Comparison of ENCODE assay signal across 1 cellular context in the genomic region with DNA sequence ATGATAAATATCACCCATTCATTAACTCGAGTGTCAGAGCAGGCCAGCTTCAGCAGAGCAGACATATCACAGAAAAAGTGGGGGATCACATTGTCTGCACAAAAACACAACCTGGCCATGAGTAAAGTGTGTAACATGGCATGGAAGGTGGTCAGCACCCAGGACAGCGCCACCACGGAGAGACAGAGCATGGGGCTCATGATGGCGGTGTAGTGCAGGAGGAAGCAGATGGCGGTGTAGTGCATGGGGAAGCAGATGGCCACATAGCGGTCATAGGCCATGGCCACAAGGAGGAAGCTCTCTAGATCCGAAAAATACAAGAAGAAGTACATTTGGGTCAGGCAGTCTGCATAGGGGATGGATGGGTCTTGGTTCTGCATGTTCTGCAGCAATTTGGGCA.
TF ChIP-seq lines count a peak whose summit lies in the region.

No MANE protein-coding gene starts in this region.

TF ChIP-seq in K562, 482 proteins besides CTCF, POLR2A, EP300 and RAD21:
- TF ChIP-seq EHMT2 (IDR thresholded peaks at IDR 0.05) (peak; percentile 98), YY1 (IDR thresholded peaks at IDR 0.05; ENCODE audit: borderline replicate concordance in 1 of 3, control insufficient read depth in 1 of 3, extremely low read depth in 1 of 3, insufficient read depth in 3 of 3, insufficient read length in 1 of 3, insufficient replicate concordance in 2 of 3, low read depth in 1 of 3, low read length in 2 of 3) (peak in 1 of 3 experiments; percentile 62), ZNF766 (CRISPR knock-in tag; conservative IDR thresholded peaks at IDR 0.05) (0 out of 2 replicates have a peak, but pooled peaks have one; percentile 21), MIER1 (IDR thresholded peaks at IDR 0.05; ENCODE audit: low read depth) (peak; percentile 92)
- TF ChIP-seq, protein P1, sequence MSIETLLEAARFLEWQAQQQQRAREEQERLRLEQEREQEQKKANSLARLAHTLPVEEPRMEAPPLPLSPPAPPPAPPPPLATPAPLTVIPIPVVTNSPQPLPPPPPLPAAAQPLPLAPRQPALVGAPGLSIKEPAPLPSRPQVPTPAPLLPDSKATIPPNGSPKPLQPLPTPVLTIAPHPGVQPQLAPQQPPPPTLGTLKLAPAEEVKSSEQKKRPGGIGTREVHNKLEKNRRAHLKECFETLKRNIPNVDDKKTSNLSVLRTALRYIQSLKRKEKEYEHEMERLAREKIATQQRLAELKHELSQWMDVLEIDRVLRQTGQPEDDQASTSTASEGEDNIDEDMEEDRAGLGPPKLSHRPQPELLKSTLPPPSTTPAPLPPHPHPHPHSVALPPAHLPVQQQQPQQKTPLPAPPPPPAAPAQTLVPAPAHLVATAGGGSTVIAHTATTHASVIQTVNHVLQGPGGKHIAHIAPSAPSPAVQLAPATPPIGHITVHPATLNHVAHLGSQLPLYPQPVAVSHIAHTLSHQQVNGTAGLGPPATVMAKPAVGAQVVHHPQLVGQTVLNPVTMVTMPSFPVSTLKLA (conservative IDR thresholded peaks at IDR 0.05), result 0 out of 4 replicates have a peak, but pooled peaks of 1 of the 2 experiments have one; percentile 27
- TF ChIP-seq, protein P2, sequence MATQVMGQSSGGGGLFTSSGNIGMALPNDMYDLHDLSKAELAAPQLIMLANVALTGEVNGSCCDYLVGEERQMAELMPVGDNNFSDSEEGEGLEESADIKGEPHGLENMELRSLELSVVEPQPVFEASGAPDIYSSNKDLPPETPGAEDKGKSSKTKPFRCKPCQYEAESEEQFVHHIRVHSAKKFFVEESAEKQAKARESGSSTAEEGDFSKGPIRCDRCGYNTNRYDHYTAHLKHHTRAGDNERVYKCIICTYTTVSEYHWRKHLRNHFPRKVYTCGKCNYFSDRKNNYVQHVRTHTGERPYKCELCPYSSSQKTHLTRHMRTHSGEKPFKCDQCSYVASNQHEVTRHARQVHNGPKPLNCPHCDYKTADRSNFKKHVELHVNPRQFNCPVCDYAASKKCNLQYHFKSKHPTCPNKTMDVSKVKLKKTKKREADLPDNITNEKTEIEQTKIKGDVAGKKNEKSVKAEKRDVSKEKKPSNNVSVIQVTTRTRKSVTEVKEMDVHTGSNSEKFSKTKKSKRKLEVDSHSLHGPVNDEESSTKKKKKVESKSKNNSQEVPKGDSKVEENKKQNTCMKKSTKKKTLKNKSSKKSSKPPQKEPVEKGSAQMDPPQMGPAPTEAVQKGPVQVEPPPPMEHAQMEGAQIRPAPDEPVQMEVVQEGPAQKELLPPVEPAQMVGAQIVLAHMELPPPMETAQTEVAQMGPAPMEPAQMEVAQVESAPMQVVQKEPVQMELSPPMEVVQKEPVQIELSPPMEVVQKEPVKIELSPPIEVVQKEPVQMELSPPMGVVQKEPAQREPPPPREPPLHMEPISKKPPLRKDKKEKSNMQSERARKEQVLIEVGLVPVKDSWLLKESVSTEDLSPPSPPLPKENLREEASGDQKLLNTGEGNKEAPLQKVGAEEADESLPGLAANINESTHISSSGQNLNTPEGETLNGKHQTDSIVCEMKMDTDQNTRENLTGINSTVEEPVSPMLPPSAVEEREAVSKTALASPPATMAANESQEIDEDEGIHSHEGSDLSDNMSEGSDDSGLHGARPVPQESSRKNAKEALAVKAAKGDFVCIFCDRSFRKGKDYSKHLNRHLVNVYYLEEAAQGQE (CRISPR knock-in tag; IDR thresholded peaks at IDR 0.05; ENCODE audit: low read depth), result peak; percentile 92
- TF ChIP-seq, protein P3, sequence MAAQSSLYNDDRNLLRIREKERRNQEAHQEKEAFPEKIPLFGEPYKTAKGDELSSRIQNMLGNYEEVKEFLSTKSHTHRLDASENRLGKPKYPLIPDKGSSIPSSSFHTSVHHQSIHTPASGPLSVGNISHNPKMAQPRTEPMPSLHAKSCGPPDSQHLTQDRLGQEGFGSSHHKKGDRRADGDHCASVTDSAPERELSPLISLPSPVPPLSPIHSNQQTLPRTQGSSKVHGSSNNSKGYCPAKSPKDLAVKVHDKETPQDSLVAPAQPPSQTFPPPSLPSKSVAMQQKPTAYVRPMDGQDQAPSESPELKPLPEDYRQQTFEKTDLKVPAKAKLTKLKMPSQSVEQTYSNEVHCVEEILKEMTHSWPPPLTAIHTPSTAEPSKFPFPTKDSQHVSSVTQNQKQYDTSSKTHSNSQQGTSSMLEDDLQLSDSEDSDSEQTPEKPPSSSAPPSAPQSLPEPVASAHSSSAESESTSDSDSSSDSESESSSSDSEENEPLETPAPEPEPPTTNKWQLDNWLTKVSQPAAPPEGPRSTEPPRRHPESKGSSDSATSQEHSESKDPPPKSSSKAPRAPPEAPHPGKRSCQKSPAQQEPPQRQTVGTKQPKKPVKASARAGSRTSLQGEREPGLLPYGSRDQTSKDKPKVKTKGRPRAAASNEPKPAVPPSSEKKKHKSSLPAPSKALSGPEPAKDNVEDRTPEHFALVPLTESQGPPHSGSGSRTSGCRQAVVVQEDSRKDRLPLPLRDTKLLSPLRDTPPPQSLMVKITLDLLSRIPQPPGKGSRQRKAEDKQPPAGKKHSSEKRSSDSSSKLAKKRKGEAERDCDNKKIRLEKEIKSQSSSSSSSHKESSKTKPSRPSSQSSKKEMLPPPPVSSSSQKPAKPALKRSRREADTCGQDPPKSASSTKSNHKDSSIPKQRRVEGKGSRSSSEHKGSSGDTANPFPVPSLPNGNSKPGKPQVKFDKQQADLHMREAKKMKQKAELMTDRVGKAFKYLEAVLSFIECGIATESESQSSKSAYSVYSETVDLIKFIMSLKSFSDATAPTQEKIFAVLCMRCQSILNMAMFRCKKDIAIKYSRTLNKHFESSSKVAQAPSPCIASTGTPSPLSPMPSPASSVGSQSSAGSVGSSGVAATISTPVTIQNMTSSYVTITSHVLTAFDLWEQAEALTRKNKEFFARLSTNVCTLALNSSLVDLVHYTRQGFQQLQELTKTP (IDR thresholded peaks at IDR 0.05; ENCODE audit: low read depth in 1 of 2, partially characterized antibody in 2 of 2), result peak in 1 of 2 experiments; percentile 44
